Comparison of ENCODE assay signal across 25 cellular contexts in the genomic region with DNA sequence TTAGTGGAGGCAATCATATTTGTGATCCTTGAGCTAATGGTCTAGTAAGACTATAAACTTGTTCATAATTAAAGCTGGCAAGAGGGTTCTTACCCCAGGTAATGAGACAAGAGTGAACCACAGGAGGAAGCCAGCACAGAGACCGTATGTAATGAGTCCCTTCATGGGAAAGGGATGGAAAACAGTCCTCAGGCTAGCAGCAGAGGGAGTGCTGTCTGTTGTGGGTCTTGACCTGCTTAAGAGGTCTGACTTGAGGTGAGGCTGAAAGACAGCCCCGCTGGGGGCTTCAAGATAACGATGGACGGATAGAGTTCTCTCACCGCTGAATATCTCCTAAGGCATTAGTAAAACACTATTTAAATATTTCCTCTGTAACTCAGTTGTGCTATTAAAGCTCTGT.
"Had no signal": no experiment of that assay in that cellular context is flagged by ENCODE, and none has a peak within 500 bp of the region (broad histone marks: within the 10 kb centered on the region; RNA-seq: fewer than 3 reads in every experiment).

No MANE protein-coding gene starts in this region.

- H3K9me3 ChIP-seq: MG63, SK-N-SH had no signal

- H3K27me3 ChIP-seq: MG63 had no signal

- H3K4me2 ChIP-seq: SK-N-SH had no signal

- DNase-seq: IMR-90, Karpas-422, KG1, MG63, NCI-H1092, NCI-H1105 treated with DMSO at 0.1 percent for 48 hours, NCI-H1417 treated with DMSO at 0.1 percent for 48 hours, NCI-H146, NCI-H1694 treated with DMSO at 0.1 percent for 48 hours, NCI-H1930, NCI-H2081, NCI-H2107, NCI-H2171, NCI-H226, NCI-H446, NCI-H510A, NCI-H524 treated with DMSO at 0.1 percent for 48 hours, NCI-H69, NCI-H774, Right ventricle myocardium superior, RPMI8226, SK-N-SH, SW 1271 had no signal

- H3K36me3 ChIP-seq: MG63 had no signal

- FAIRE-seq: HepG2, RCC 7860 had no signal

- ATAC-seq: HepG2 had no signal

- H3K9me2 ChIP-seq: SK-N-SH had no signal

- H3K9ac ChIP-seq: SK-N-SH had no signal

- H3K4me3 ChIP-seq: MG63 had no signal
